ENCODE assay signal across 26 cellular contexts in genomic region chr18:34001376-34001775, GRCh38.
DNase-seq lines count a peak whose midpoint lies in the region; ATAC-seq, FAIRE-seq and TF ChIP-seq lines count a peak whose summit lies in the region.
"Had no signal": no experiment of that assay in that cellular context is flagged by ENCODE, and none has a peak within 500 bp of the region (broad histone marks: within the 10 kb centered on the region; RNA-seq: fewer than 3 reads in every experiment).

No MANE protein-coding gene starts in this region.

- no peak for TF ChIP-seq EP300 in GM12878 (IDR thresholded peaks at IDR 0.05; ENCODE audit: borderline replicate concordance in 1 of 2, control insufficient read depth in 1 of 2, low read depth in 2 of 2, low read length in 2 of 2)

- H3K9ac ChIP-seq in GM12878 (ENCODE audit: control insufficient read depth, insufficient read depth, low read length), result no peak overlapping the region
- H3K9ac ChIP-seq: BLaER1 treated with 17β-estradiol and CSF1 and Interleukin-3, amounts not matched to agents 10 nM and 100 nM; GM23248 had no signal

- H3K4me2 ChIP-seq in GM12878 (ENCODE audit: control insufficient read depth, insufficient read depth), result no peak overlapping the region
- H3K4me2 ChIP-seq: A549; BLaER1 treated with 17β-estradiol and CSF1 and Interleukin-3, amounts not matched to agents 10 nM and 100 nM had no signal

- no peaks in the 10 kb centered on the region for H3K36me3 ChIP-seq in GM12878 (ENCODE audit: control insufficient read depth in 2 of 2, insufficient read depth in 2 of 2, low read length in 1 of 2)
- H3K36me3 ChIP-seq in mucosa of descending colon (ENCODE audit: low read depth), result no peaks in the 10 kb centered on the region
- H3K36me3 ChIP-seq: BE2C; BLaER1 treated with 17β-estradiol and CSF1 and Interleukin-3, amounts not matched to agents 10 nM and 100 nM had no signal

- POLR2A ChIA-PET in GM12878 (lab: Charles Lee), result no interaction called here

- peak; percentile 64 for DNase-seq in NCI-H748 (lab: John Stamatoyannopoulos, UW; ENCODE audit: unreplicated experiment)
- no peak for DNase-seq in NCI-H748 treated with DMSO at 0.1 percent for 48 hours (lab: John Stamatoyannopoulos, UW)
- DNase-seq in GM12878 (ENCODE audit: low read depth, low spot score), result no peak
- DNase-seq in mucosa of descending colon, result peak; percentile 19 to 62 (median 44)
- DNase-seq in type B pancreatic cell (ENCODE audit: extremely low spot score, unreplicated experiment), result no peak
- no peak for DNase-seq in germinal center (ENCODE audit: low spot score)
- DNase-seq in NCI-H524 treated with DMSO at 0.1 percent for 48 hours (lab: John Stamatoyannopoulos, UW), result no peak
- DNase-seq: 8988T; ACHN; AML-193; BE2C; Calu3; CD4-positive, alpha-beta memory T cell; COR-L47; DMS53; DMS79 treated with DMSO at 0.1 percent for 48 hours; GF-D8; GM23248; H7; HCEC 1CT had no signal

- FAIRE-seq in GM12878 (lab: Jason Lieb, UNC), result no peak
- FAIRE-seq: A549, GM12892, H1 had no signal

- ATAC-seq in GM12878 (peak; percentile 43; the same call in 2 of the 3 replicates), mucosa of descending colon (peak; percentile 84), HG02610 (IDR thresholded peaks at IDR 0.05; ENCODE audit: unreplicated experiment) (no peak)
- ATAC-seq: A549 had no signal

- WGBS in GM12878 (ENCODE audit: insufficient coverage, insufficient replicate concordance, low lambda C conversion rate, missing lambda C conversion rate), result 25% methylated on average over 3 of the region's 3 CpGs

- no peaks in the 10 kb centered on the region for H3K4me1 ChIP-seq in GM12878 (ENCODE audit: control insufficient read depth, insufficient read depth, low read length)
- no peaks in the 10 kb centered on the region for H3K4me1 ChIP-seq in mucosa of descending colon (ENCODE audit: low read depth)
- H3K4me1 ChIP-seq: A549; BE2C; BLaER1 treated with 17β-estradiol and CSF1 and Interleukin-3, amounts not matched to agents 10 nM and 100 nM had no signal

- TF ChIP-seq CTCF in GM12878 (IDR thresholded peaks at IDR 0.05 in 2 of 3, conservative IDR thresholded peaks at IDR 0.05 in 1 of 3; ENCODE audit: control insufficient read depth in 2 of 3, extremely low read depth in 1 of 3, insufficient read depth in 1 of 3, low read depth in 3 of 3, low read length in 3 of 3) (no peak), mucosa of descending colon (IDR thresholded peaks at IDR 0.05) (no peak), type B pancreatic cell (conservative IDR thresholded peaks at IDR 0.05) (no peak)

- RAD21 ChIA-PET in GM12878 (lab: Charles Lee; ENCODE audit: unreplicated experiment), result no interaction called here

- H3K9me3 ChIP-seq in GM12878 (replicated peaks; ENCODE audit: control insufficient read depth, insufficient read depth, low read length) (no peaks in the 10 kb centered on the region), mucosa of descending colon (no peaks in the 10 kb centered on the region)
- H3K9me3 ChIP-seq: A549, BE2C had no signal

- in situ Hi-C loops in GM12878 (cut with MboI), result no loop called here

- H3K27ac ChIP-seq in GM12878 (ENCODE audit: control insufficient read depth, insufficient read depth), result no peak overlapping the region
- H3K27ac ChIP-seq: A549; BLaER1 treated with 17β-estradiol and CSF1 and Interleukin-3, amounts not matched to agents 10 nM and 100 nM; GM23248 had no signal

- H3K4me3 ChIP-seq in GM12878 (no peak overlapping the region), mucosa of descending colon (no peak overlapping the region)
- H3K4me3 ChIP-seq: A549; BLaER1 treated with 17β-estradiol and CSF1 and Interleukin-3, amounts not matched to agents 10 nM and 100 nM; GM23248 had no signal

- intact Hi-C loops in GM12878 (cut with micrococcal nuclease; ENCODE audit: unreplicated experiment) (no loop called here), mucosa of descending colon (cut with DNase I, micrococcal nuclease) (no loop called here)

- H3K9me3 Mint-ChIP-seq in type B pancreatic cell, result no peaks in the 10 kb centered on the region

- H3K79me2 ChIP-seq in GM12878 (ENCODE audit: control insufficient read depth, insufficient read depth, low read length), result no peaks in the 10 kb centered on the region

- CTCF ChIA-PET in GM12878 (lab: Yijun Ruan, JAX), result interaction anchor here (1.4 kb wide), 1 partner anchor 64 kb away, joined by 3 read pairs; no protein-coding TSS in a partner anchor

- H3K27ac Mint-ChIP-seq in type B pancreatic cell, result peak overlapping the region; percentile 88
- H3K27ac Mint-ChIP-seq: CD4-positive, alpha-beta memory T cell had no signal

- no peaks in the 10 kb centered on the region for H3K27me3 ChIP-seq in GM12878 (replicated peaks in 1 of 2; ENCODE audit: control insufficient read depth in 2 of 2, insufficient read depth in 2 of 2, low read length in 1 of 2)
- H3K27me3 ChIP-seq: BE2C; BLaER1 treated with 17β-estradiol and CSF1 and Interleukin-3, amounts not matched to agents 10 nM and 100 nM had no signal

- SMC1A ChIA-PET in GM12878 (lab: Charles Lee; ENCODE audit: uncharacterized antibody, unreplicated experiment), result interaction anchor here (0.6 to 1.2 kb wide), 2 partner anchors 51 to 879 kb away, joined by 3 to 4 read pairs; no protein-coding TSS in a partner anchor

- H3K4me3 Mint-ChIP-seq in type B pancreatic cell, result no peak overlapping the region
- H3K4me3 Mint-ChIP-seq: CD14-positive monocyte; CD4-positive, alpha-beta memory T cell had no signal

- H3K27me3 Mint-ChIP-seq in type B pancreatic cell, result no peaks in the 10 kb centered on the region
- H3K27me3 Mint-ChIP-seq: CD4-positive, alpha-beta memory T cell had no signal

- no peaks in the 10 kb centered on the region for H4K20me1 ChIP-seq in GM12878 (ENCODE audit: control insufficient read depth, insufficient read depth)
- H4K20me1 ChIP-seq: BLaER1 treated with 17β-estradiol and CSF1 and Interleukin-3, amounts not matched to agents 10 nM and 100 nM had no signal

- no peaks in the 10 kb centered on the region for H3K36me3 Mint-ChIP-seq in type B pancreatic cell
- H3K36me3 Mint-ChIP-seq: CD14-positive monocyte; CD4-positive, alpha-beta memory T cell had no signal

- no TSS peak for BruUV-seq in GM12878 (replicated peaks; lab: Mats Ljungman, UMichigan)

- H3K4me1 Mint-ChIP-seq in type B pancreatic cell (ENCODE audit: unreplicated experiment), result no peaks in the 10 kb centered on the region
- H3K4me1 Mint-ChIP-seq: CD14-positive monocyte; CD4-positive, alpha-beta memory T cell had no signal

- no peak for TF ChIP-seq POLR2A in GM12878 (IDR thresholded peaks at IDR 0.05; ENCODE audit: low read depth, low read length)

- no peak overlapping the region for H2AFZ ChIP-seq in GM12878 (ENCODE audit: control insufficient read depth, low read depth, low read length)
- H2AFZ ChIP-seq: GM23248 had no signal

- TF ChIP-seq RAD21 in GM12878 (IDR thresholded peaks at IDR 0.05; ENCODE audit: insufficient read depth, low read depth, low read length), result no peak

TF ChIP-seq in GM12878, 131 proteins besides CTCF, POLR2A, EP300 and RAD21:
- TF ChIP-seq YBX1 (IDR thresholded peaks at IDR 0.05), result no peak
- TF ChIP-seq ESRRA (IDR thresholded peaks at IDR 0.05; ENCODE audit: low read length), result no peak
- no peak for TF ChIP-seq HDAC2 (IDR thresholded peaks at IDR 0.05)
- no peak for TF ChIP-seq CREB1 (IDR thresholded peaks at IDR 0.05; ENCODE audit: low read depth)
- no peak for TF ChIP-seq BCL3 (IDR thresholded peaks at IDR 0.05; ENCODE audit: borderline replicate concordance, insufficient read depth, low read depth, low read length, poor library complexity, severe bottlenecking)
- TF ChIP-seq ASH2L (IDR thresholded peaks at IDR 0.05; ENCODE audit: borderline replicate concordance, low read depth), result no peak
- TF ChIP-seq CHD4 (IDR thresholded peaks at IDR 0.05), result no peak
- no peak for TF ChIP-seq MLLT1 (IDR thresholded peaks at IDR 0.05)

Comparison
In these comparisons a context has a peak if more than half of its experiments do, and no peak if none do; other contexts are left out.
1. DNase-seq: peak in NCI-H748 (single experiment) and mucosa of descending colon (3 of 3); none in NCI-H748 treated with DMSO at 0.1 percent for 48 hours (single experiment), GM12878 (single experiment), type B pancreatic cell (single experiment), germinal center (single experiment) and NCI-H524 treated with DMSO at 0.1 percent for 48 hours (single experiment).